ENCODE assay signal across 8 cellular contexts in genomic region chr7:78018541-78019456, GRCh38.
DNase-seq lines count a peak whose midpoint lies in the region; ATAC-seq and TF ChIP-seq lines count a peak whose summit lies in the region.

No MANE protein-coding gene starts in this region.

- H3K9me3 ChIP-seq in endocrine pancreas (ENCODE audit: control insufficient read depth, low read length), result no peaks in the 10 kb centered on the region
- H3K9me3 ChIP-seq in MM.1S (replicated peaks; ENCODE audit: insufficient read depth, low read length), result no peaks in the 10 kb centered on the region

- H3K27ac ChIP-seq in urinary bladder (ENCODE audit: low read depth), result peak overlapping the region; percentile 95
- no peak overlapping the region for H3K27ac ChIP-seq in MM.1S (ENCODE audit: low read length)

- H3K9me2 ChIP-seq in MM.1S (replicated peaks; ENCODE audit: insufficient read depth, low read length), result no peaks in the 10 kb centered on the region

- peaks cover 11% of the 10 kb centered on the region for H3K4me1 ChIP-seq in endocrine pancreas (ENCODE audit: control insufficient read depth, insufficient read depth, low read length)
- H3K4me1 ChIP-seq in urinary bladder (ENCODE audit: insufficient read depth), result no peaks in the 10 kb centered on the region
- no peaks in the 10 kb centered on the region for H3K4me1 ChIP-seq in MM.1S (ENCODE audit: low read length)

- ATAC-seq in GM18858 (IDR thresholded peaks at IDR 0.05; ENCODE audit: unreplicated experiment), result peak; percentile 23

- 6% methylated on average over 53 of the region's 53 CpGs for WGBS in urinary bladder

- H3K4me2 ChIP-seq in MM.1S (ENCODE audit: low read depth, low read length), result no peak overlapping the region

- H3K79me2 ChIP-seq in MM.1S (ENCODE audit: low read length), result no peaks in the 10 kb centered on the region

- H2AFZ ChIP-seq in MM.1S (ENCODE audit: low read length), result no peak overlapping the region

- DNase-seq in AG08395 (ENCODE audit: low spot score) (peak; percentile 71), HT-29 (ENCODE audit: low spot score) (peak; percentile 38), SW480 (ENCODE audit: low spot score) (peak; percentile 29), mucosa of gallbladder (ENCODE audit: low spot score) (peak; percentile 29), MM.1S (no peak)

- H4K20me1 ChIP-seq in MM.1S (ENCODE audit: insufficient read depth, low read length), result no peaks in the 10 kb centered on the region

- H3F3A ChIP-seq in MM.1S (ENCODE audit: insufficient read depth, low read length), result no peaks in the 10 kb centered on the region

- H3K36me3 ChIP-seq in endocrine pancreas (ENCODE audit: control insufficient read depth, insufficient read depth, low read length), result no peaks in the 10 kb centered on the region
- no peaks in the 10 kb centered on the region for H3K36me3 ChIP-seq in urinary bladder (ENCODE audit: insufficient read depth)
- H3K36me3 ChIP-seq in MM.1S (replicated peaks; ENCODE audit: insufficient read depth, low read length), result no peaks in the 10 kb centered on the region

- H3K27me3 ChIP-seq in endocrine pancreas (ENCODE audit: control insufficient read depth, insufficient read depth, low read length) (no peaks in the 10 kb centered on the region), MM.1S (replicated peaks; ENCODE audit: insufficient read depth, low read length) (no peaks in the 10 kb centered on the region)

- no peak for TF ChIP-seq CTCF in MM.1S (IDR thresholded peaks at IDR 0.05; ENCODE audit: low read length)

- peak overlapping the region; percentile 60 for H3K4me3 ChIP-seq in endocrine pancreas (ENCODE audit: control insufficient read depth, insufficient read depth, low read length)
- H3K4me3 ChIP-seq in urinary bladder (ENCODE audit: low read depth, low read length), result peak overlapping the region; percentile 84
- no peak overlapping the region for H3K4me3 ChIP-seq in MM.1S (ENCODE audit: low read length)

- H3K9ac ChIP-seq in endocrine pancreas (ENCODE audit: control insufficient read depth, insufficient read depth, low read length), result peak overlapping the region; percentile 71
- H3K9ac ChIP-seq in MM.1S (ENCODE audit: low read length), result no peak overlapping the region
